23 cellular contexts compared by ENCODE assay signal in genomic region chr20:35718972-35719635, GRCh38. TPM values are rescaled to one million over a fixed set of nuclear protein-coding genes. Genes with fewer than 3 reads are reported as not detected.
DNase-seq lines count a peak whose midpoint lies in the region; ATAC-seq and TF ChIP-seq lines count a peak whose summit lies in the region.
"Had no signal": no experiment of that assay in that cellular context is flagged by ENCODE, and none has a peak within 500 bp of the region (broad histone marks: within the 10 kb centered on the region; RNA-seq: fewer than 3 reads in every experiment).

No MANE protein-coding gene starts in this region.

- peak; percentile 26 for DNase-seq in activated T-cell treated with anti-CD3 and anti-CD28 coated beads, Interleukin-2, amount 50 U/mL, for 24 hours
- no peak for DNase-seq in activated T-cell treated with anti-CD3 and anti-CD28 coated beads for 4 hours
- DNase-seq in HFF-Myc (ENCODE audit: extremely low read depth, low read depth) = peak; percentile 38
- DNase-seq in central memory CD8-positive, alpha-beta T cell (ENCODE audit: low spot score in 2 of 2) = no peak
- peak; percentile 64 for DNase-seq in osteocyte (ENCODE audit: extremely low spot score, unreplicated experiment)
- no peak for DNase-seq in prostate gland (ENCODE audit: low spot score)
- DNase-seq in NCI-H2171 treated with DMSO at 0.1 percent for 48 hours (lab: John Stamatoyannopoulos, UW) = no peak
- no peak for DNase-seq in MCF 10A (ENCODE audit: unreplicated experiment)
- DNase-seq: activated CD4-positive, alpha-beta T cell treated with anti-CD3 and anti-CD28 coated beads for 4 hours; cortex of kidney; DMS53; KG1; MV-4-11; naive thymus-derived CD8-positive, alpha-beta T cell; NCI-H2227 treated with DMSO at 0.1 percent for 48 hours; OCI-M1; SHP77 treated with DMSO at 0.1 percent for 48 hours; sigmoid colon; T-cell had no signal

- TF ChIP-seq POLR2A in prostate gland (IDR thresholded peaks at IDR 0.05) = no peak

- H3K36me3 ChIP-seq in prostate gland = peaks cover 23 to 45% of the 10 kb centered on the region in 2 donors

- no peak for TF ChIP-seq CTCF in HFF-Myc (IDR thresholded peaks at IDR 0.05; ENCODE audit: low read depth, low read length, missing control alignments)
- TF ChIP-seq CTCF in osteocyte (IDR thresholded peaks at IDR 0.05) = no peak
- TF ChIP-seq CTCF in prostate gland (IDR thresholded peaks at IDR 0.05) = no peak
- no peak for TF ChIP-seq CTCF in MCF 10A (IDR thresholded peaks at IDR 0.05; ENCODE audit: unreplicated experiment)

- H3K27me3 Mint-ChIP-seq in activated T-cell treated with anti-CD3 and anti-CD28 coated beads, Interleukin-2, amount 50 U/mL, for 24 hours = no peaks in the 10 kb centered on the region
- H3K27me3 Mint-ChIP-seq in central memory CD8-positive, alpha-beta T cell = no peaks in the 10 kb centered on the region
- H3K27me3 Mint-ChIP-seq in osteocyte (ENCODE audit: unreplicated experiment) (no peaks in the 10 kb centered on the region), MCF 10A (ENCODE audit: insufficient read depth, unreplicated experiment) (no peaks in the 10 kb centered on the region)
- H3K27me3 Mint-ChIP-seq: naive thymus-derived CD8-positive, alpha-beta T cell; T-cell had no signal

- no peak overlapping the region for H3K27ac ChIP-seq in prostate gland
- H3K27ac ChIP-seq: parathyroid adenoma, sigmoid colon had no signal

- H3K4me1 ChIP-seq in prostate gland (replicated peaks) = no peaks in the 10 kb centered on the region
- H3K4me1 ChIP-seq: breast epithelium, parathyroid adenoma had no signal

- no peak overlapping the region for H3K4me3 Mint-ChIP-seq in activated T-cell treated with anti-CD3 and anti-CD28 coated beads, Interleukin-2, amount 50 U/mL, for 24 hours
- no peak overlapping the region for H3K4me3 Mint-ChIP-seq in central memory CD8-positive, alpha-beta T cell
- H3K4me3 Mint-ChIP-seq in osteocyte (ENCODE audit: unreplicated experiment) (no peak overlapping the region), MCF 10A (ENCODE audit: unreplicated experiment) (no peak overlapping the region)
- H3K4me3 Mint-ChIP-seq: mesothelial cell of epicardium had no signal

- WGBS in prostate gland = 92% methylated on average over 12 of the region's 12 CpGs

- H3K4me1 Mint-ChIP-seq in activated T-cell treated with anti-CD3 and anti-CD28 coated beads, Interleukin-2, amount 50 U/mL, for 24 hours (ENCODE audit: low read depth) = peaks cover 70% of the 10 kb centered on the region
- peaks cover 46% of the 10 kb centered on the region for H3K4me1 Mint-ChIP-seq in central memory CD8-positive, alpha-beta T cell
- peaks cover 2% of the 10 kb centered on the region for H3K4me1 Mint-ChIP-seq in osteocyte (ENCODE audit: unreplicated experiment)
- peaks cover 6% of the 10 kb centered on the region for H3K4me1 Mint-ChIP-seq in MCF 10A (ENCODE audit: insufficient read depth, unreplicated experiment)
- H3K4me1 Mint-ChIP-seq: mesothelial cell of epicardium had no signal

- peak overlapping the region; percentile 69 for H3K27ac Mint-ChIP-seq in activated T-cell treated with anti-CD3 and anti-CD28 coated beads, Interleukin-2, amount 50 U/mL, for 24 hours
- peak overlapping the region; percentile 64 for H3K27ac Mint-ChIP-seq in central memory CD8-positive, alpha-beta T cell (ENCODE audit: low read depth)
- H3K27ac Mint-ChIP-seq in osteocyte (ENCODE audit: unreplicated experiment) = no peak overlapping the region
- H3K27ac Mint-ChIP-seq in MCF 10A (ENCODE audit: low read depth, unreplicated experiment) = no peak overlapping the region
- H3K27ac Mint-ChIP-seq: T-cell had no signal

- H3K9me3 ChIP-seq in prostate gland = no peaks in the 10 kb centered on the region
- H3K9me3 ChIP-seq: breast epithelium, sigmoid colon had no signal

- intact Hi-C loops in prostate gland (cut with DNase I) (no loop called here), MCF 10A (cut with micrococcal nuclease) (no loop called here)

- no TSS peak for BruUV-seq in MCF 10A (replicated peaks; lab: Mats Ljungman, UMichigan)

- CTCF ChIA-PET in MCF 10A (lab: Yijun Ruan, JAX) = interaction anchor here (0.6 to 1.3 kb wide), 5 partner anchors 9 to 417 kb away, joined by 3 to 6 read pairs (median 5); no protein-coding TSS in a partner anchor

- H3K27me3 ChIP-seq in prostate gland (replicated peaks; ENCODE audit: insufficient read depth) = no peaks in the 10 kb centered on the region
- H3K27me3 ChIP-seq: breast epithelium, sigmoid colon had no signal

- H3K9me3 Mint-ChIP-seq in activated T-cell treated with anti-CD3 and anti-CD28 coated beads, Interleukin-2, amount 50 U/mL, for 24 hours = no peaks in the 10 kb centered on the region
- H3K9me3 Mint-ChIP-seq in central memory CD8-positive, alpha-beta T cell = no peaks in the 10 kb centered on the region
- no peaks in the 10 kb centered on the region for H3K9me3 Mint-ChIP-seq in osteocyte (ENCODE audit: unreplicated experiment)
- H3K9me3 Mint-ChIP-seq in MCF 10A (ENCODE audit: unreplicated experiment) = no peaks in the 10 kb centered on the region
- H3K9me3 Mint-ChIP-seq: mesothelial cell of epicardium; naive thymus-derived CD8-positive, alpha-beta T cell; T-cell had no signal

- no peak for ATAC-seq in central memory CD8-positive, alpha-beta T cell (replicated peaks; ENCODE audit: extremely low read depth, poor library complexity, severe bottlenecking)
- ATAC-seq: left lobe of liver; naive thymus-derived CD8-positive, alpha-beta T cell had no signal

- peaks cover 96% of the 10 kb centered on the region for H3K36me3 Mint-ChIP-seq in activated T-cell treated with anti-CD3 and anti-CD28 coated beads, Interleukin-2, amount 50 U/mL, for 24 hours (ENCODE audit: low read depth)
- peaks cover 96% of the 10 kb centered on the region for H3K36me3 Mint-ChIP-seq in central memory CD8-positive, alpha-beta T cell (ENCODE audit: insufficient read depth)
- H3K36me3 Mint-ChIP-seq in osteocyte (ENCODE audit: unreplicated experiment) (peaks cover 53% of the 10 kb centered on the region), MCF 10A (ENCODE audit: insufficient read depth, unreplicated experiment) (peaks cover 100% of the 10 kb centered on the region)

- H3K4me3 ChIP-seq in HFF-Myc (replicated peaks; ENCODE audit: low read depth, low read length) (no peak overlapping the region), prostate gland (no peak overlapping the region)
- H3K4me3 ChIP-seq: breast epithelium, sigmoid colon had no signal

- POLR2A ChIA-PET in MCF 10A (lab: Yijun Ruan, JAX) = interaction anchor here (0.6 to 8.8 kb wide), 12 partner anchors 9 to 331 kb away, joined by 3 to 130 read pairs (median 8); partner anchors contain the start of genes CPNE1, NFS1, RBM12 and RBM39

RNA-seq across cellular contexts. Expression of gene ROMO1, which starts 19.9 kb away (rescaled TPM):
- total RNA-seq in osteocyte (110 and 116 TPM in 2 replicates), prostate gland (100 to 1,000 TPM; 249 to 320 TPM), MCF 10A (2022) (173 and 192 TPM in 2 replicates)

RNA-seq across cellular contexts. Expression of gene NFS1, which starts 20.0 kb away (rescaled TPM):
- total RNA-seq in osteocyte = 26.0 and 29.4 TPM in 2 replicates
- 10 to 100 TPM; 41.2 to 56.7 TPM for total RNA-seq in prostate gland
- total RNA-seq in MCF 10A (2022) = 27.6 and 28.6 TPM in 2 replicates

RNA-seq across cellular contexts. Expression of gene RBM39, which starts 23.0 kb away (rescaled TPM):
- total RNA-seq in osteocyte = 324 and 329 TPM in 2 replicates
- total RNA-seq in prostate gland = 100 to 1,000 TPM; 228 to 235 TPM
- total RNA-seq in MCF 10A (2022) = 380 and 438 TPM in 2 replicates

RNA-seq across cellular contexts. Expression of gene PHF20, which starts 52.7 kb away (rescaled TPM):
- total RNA-seq in osteocyte (38.1 and 42.1 TPM in 2 replicates), prostate gland (10 to 100 TPM; 34.7 to 61.1 TPM), MCF 10A (2022) (64.2 and 74.7 TPM in 2 replicates)

RNA-seq across cellular contexts. Expression of gene CPNE1, which starts 54.4 kb away (rescaled TPM):
- total RNA-seq in osteocyte (164 and 180 TPM in 2 replicates), prostate gland (10 to 100 TPM; 90.1 to 91.4 TPM), MCF 10A (2022) (161 and 194 TPM in 2 replicates)

Comparison
In these comparisons a context has a peak if more than half of its experiments do, and no peak if none do; other contexts are left out.
1. DNase-seq: peak in activated T-cell treated with anti-CD3 and anti-CD28 coated beads, Interleukin-2, amount 50 U/mL, for 24 hours (single experiment), HFF-Myc (single experiment) and osteocyte (single experiment); none in activated T-cell treated with anti-CD3 and anti-CD28 coated beads for 4 hours (single experiment), central memory CD8-positive, alpha-beta T cell (0 of 2), prostate gland (single experiment), NCI-H2171 treated with DMSO at 0.1 percent for 48 hours (single experiment) and MCF 10A (single experiment).
2. H3K27ac Mint-ChIP-seq: peak in activated T-cell treated with anti-CD3 and anti-CD28 coated beads, Interleukin-2, amount 50 U/mL, for 24 hours (single experiment) and central memory CD8-positive, alpha-beta T cell (single experiment); none in osteocyte (single experiment) and MCF 10A (single experiment).